In genomic region chr9:17134843-17135577, GRCh38 we compare ENCODE assay signal across 1 cellular context.
A peak's percentile ranks its signal among the peaks of the same experiment; 100 is the strongest.
TF ChIP-seq lines count a peak whose summit lies in the region.

CNTLN (plus strand) TSS chr9:17135040; CDS start chr9:17135066, 26 bp downstream.

TF ChIP-seq in HepG2, 621 proteins besides CTCF, POLR2A, EP300 and RAD21 (continued from another document and continues in another):
- no peak for TF ChIP-seq AFF4 (CRISPR knock-in tag; IDR thresholded peaks at IDR 0.05)
- peak; percentile 38; the same call in 1 of the 2 replicates for TF ChIP-seq ZNF773 (CRISPR knock-in tag; IDR thresholded peaks at IDR 0.05; ENCODE audit: borderline replicate concordance)
- no peak for TF ChIP-seq EHMT2 (IDR thresholded peaks at IDR 0.05; ENCODE audit: borderline replicate concordance, low read depth, low read length)
- no peak for TF ChIP-seq FOXK1 (CRISPR knock-in tag; IDR thresholded peaks at IDR 0.05; ENCODE audit: borderline replicate concordance, low read depth)
- no peak for TF ChIP-seq ZNF841 (CRISPR knock-in tag; IDR thresholded peaks at IDR 0.05; ENCODE audit: borderline replicate concordance)
- TF ChIP-seq EED (CRISPR knock-in tag; IDR thresholded peaks at IDR 0.05) = no peak
- TF ChIP-seq HNRNPH1 (optimal IDR thresholded peaks at IDR 0.05; ENCODE audit: low read depth, low read length) = no peak
- TF ChIP-seq KMT2A (CRISPR knock-in tag; IDR thresholded peaks at IDR 0.05) = no peak; the same call in 1 of the 2 replicates
- peak; percentile 85 for TF ChIP-seq POGK (CRISPR knock-in tag; conservative IDR thresholded peaks at IDR 0.05)
- no peak for TF ChIP-seq ZNF232 (CRISPR knock-in tag; IDR thresholded peaks at IDR 0.05; ENCODE audit: borderline replicate concordance)
- no peak for TF ChIP-seq ZNF672 (CRISPR knock-in tag; IDR thresholded peaks at IDR 0.05)
- 0 out of 2 replicates have a peak, but pooled peaks have one; percentile 50 for TF ChIP-seq PAX8 (CRISPR knock-in tag; IDR thresholded peaks at IDR 0.05; ENCODE audit: borderline replicate concordance)
- TF ChIP-seq RORA (CRISPR knock-in tag; IDR thresholded peaks at IDR 0.05) = no peak
- no peak for TF ChIP-seq ZNF781 (CRISPR knock-in tag; IDR thresholded peaks at IDR 0.05; ENCODE audit: borderline replicate concordance, not compliant biosample characterization)
- no peak for TF ChIP-seq ZNF264 (CRISPR knock-in tag; IDR thresholded peaks at IDR 0.05)
- TF ChIP-seq ZBTB21 (CRISPR knock-in tag; IDR thresholded peaks at IDR 0.05) = no peak
- no peak for TF ChIP-seq CERS6 (CRISPR knock-in tag; IDR thresholded peaks at IDR 0.05)
- TF ChIP-seq HOXA7 (CRISPR knock-in tag; IDR thresholded peaks at IDR 0.05) = no peak
- peak; percentile 74; the same call in 1 of the 2 replicates for TF ChIP-seq ZNF709 (CRISPR knock-in tag; IDR thresholded peaks at IDR 0.05)
- TF ChIP-seq ZNF17 (CRISPR knock-in tag; IDR thresholded peaks at IDR 0.05) = no peak
- no peak for TF ChIP-seq GZF1 (CRISPR knock-in tag; IDR thresholded peaks at IDR 0.05)
- TF ChIP-seq HOMEZ (CRISPR knock-in tag; IDR thresholded peaks at IDR 0.05; ENCODE audit: low read depth) = peak; percentile 11; the same call in 1 of the 2 replicates
- TF ChIP-seq ZNF577 (CRISPR knock-in tag; IDR thresholded peaks at IDR 0.05; ENCODE audit: borderline replicate concordance, low read depth) = no peak
- TF ChIP-seq CEBPB (IDR thresholded peaks at IDR 0.05; ENCODE audit: borderline replicate concordance, low read depth, low read length) = no peak
- no peak for TF ChIP-seq BHLHE40 (IDR thresholded peaks at IDR 0.05; ENCODE audit: low read length)
- TF ChIP-seq AHDC1 (CRISPR knock-in tag; IDR thresholded peaks at IDR 0.05; ENCODE audit: borderline replicate concordance) = 0 out of 2 replicates have a peak, but pooled peaks have one; percentile 9
- TF ChIP-seq GATAD2A (CRISPR knock-in tag; IDR thresholded peaks at IDR 0.05) = no peak
- TF ChIP-seq ZFP82 (CRISPR knock-in tag; IDR thresholded peaks at IDR 0.05; ENCODE audit: borderline replicate concordance) = no peak
- 0 out of 2 replicates have a peak, but pooled peaks have one; percentile 55 for TF ChIP-seq ZBTB43 (CRISPR knock-in tag; conservative IDR thresholded peaks at IDR 0.05)
- TF ChIP-seq GPBP1L1 (CRISPR knock-in tag; IDR thresholded peaks at IDR 0.05) = no peak
- TF ChIP-seq ZNF224 (CRISPR knock-in tag; IDR thresholded peaks at IDR 0.05) = peak; percentile 86; the same call in 1 of the 2 replicates
- TF ChIP-seq IRX3 (CRISPR knock-in tag; IDR thresholded peaks at IDR 0.05; ENCODE audit: borderline replicate concordance, low read depth) = peak; percentile 85; the same call in 1 of the 2 replicates
- no peak for TF ChIP-seq HMG20A (CRISPR knock-in tag; IDR thresholded peaks at IDR 0.05; ENCODE audit: borderline replicate concordance)
- TF ChIP-seq ERF (CRISPR knock-in tag; IDR thresholded peaks at IDR 0.05) = peak; percentile 38; the same call in 1 of the 2 replicates
- peak; percentile 43; the same call in 1 of the 2 replicates for TF ChIP-seq KDM2A (CRISPR knock-in tag; IDR thresholded peaks at IDR 0.05; ENCODE audit: borderline replicate concordance, low read depth)
- TF ChIP-seq CSRNP2 (CRISPR knock-in tag; conservative IDR thresholded peaks at IDR 0.05; ENCODE audit: low read depth) = no peak
- TF ChIP-seq YEATS4 (CRISPR knock-in tag; IDR thresholded peaks at IDR 0.05; ENCODE audit: borderline replicate concordance) = peak; percentile 59; the same call in 1 of the 2 replicates
- TF ChIP-seq NR1H2 (CRISPR knock-in tag; IDR thresholded peaks at IDR 0.05; ENCODE audit: borderline replicate concordance, low read depth) = no peak
- no peak for TF ChIP-seq ZNF569 (CRISPR knock-in tag; IDR thresholded peaks at IDR 0.05; ENCODE audit: borderline replicate concordance)
- no peak for TF ChIP-seq PRDM4 (CRISPR knock-in tag; IDR thresholded peaks at IDR 0.05; ENCODE audit: borderline replicate concordance)
